In genomic region chr7:8003077-8003476, GRCh38 we compare ENCODE assay signal across 20 cellular contexts. TPM values are rescaled to one million over a fixed set of nuclear protein-coding genes. Genes with fewer than 3 reads are reported as not detected.
DNase-seq lines count a peak whose midpoint lies in the region; ATAC-seq lines count a peak whose summit lies in the region.
"Had no signal": no experiment of that assay in that cellular context is flagged by ENCODE, and none has a peak within 500 bp of the region (broad histone marks: within the 10 kb centered on the region; RNA-seq: fewer than 3 reads in every experiment).

No MANE protein-coding gene starts in this region.

- no peak for DNase-seq in CD4-positive, CD25-positive, alpha-beta regulatory T cell
- DNase-seq in CD4-positive, alpha-beta memory T cell = no peak
- DNase-seq in T-cell (no peak), naive B cell (no peak), NCI-H526 treated with DMSO at 0.1 percent for 48 hours (lab: John Stamatoyannopoulos, UW) (no peak), NCI-H2107 (lab: John Stamatoyannopoulos, UW) (no peak)
- DNase-seq: ACHN, C1 segment of cervical spinal cord, GF-D8, GOT3, NCI-H1417 treated with DMSO at 0.1 percent for 48 hours, NCI-H187 treated with DMSO at 0.1 percent for 48 hours, NCI-H345, NCI-H69, OCI-M1, SHP77 had no signal

- H3K27me3 Mint-ChIP-seq in CD4-positive, CD25-positive, alpha-beta regulatory T cell = no peaks in the 10 kb centered on the region
- no peaks in the 10 kb centered on the region for H3K27me3 Mint-ChIP-seq in CD4-positive, alpha-beta memory T cell
- H3K27me3 Mint-ChIP-seq in T-cell (no peaks in the 10 kb centered on the region), naive B cell (no peaks in the 10 kb centered on the region)

- peaks cover 0 to 7% of the 10 kb centered on the region in 2 experiments for H3K9me3 ChIP-seq in CD4-positive, CD25-positive, alpha-beta regulatory T cell (ENCODE audit: control insufficient read depth in 2 of 2, low read length in 2 of 2)
- H3K9me3 ChIP-seq in CD4-positive, alpha-beta memory T cell (ENCODE audit: control insufficient read depth in 1 of 2, low read length in 2 of 2) = no peaks in the 10 kb centered on the region

- no peaks in the 10 kb centered on the region for H3K27me3 ChIP-seq in CD4-positive, CD25-positive, alpha-beta regulatory T cell (ENCODE audit: control insufficient read depth, insufficient read depth, low read length)
- H3K27me3 ChIP-seq in CD4-positive, alpha-beta memory T cell (ENCODE audit: insufficient read depth, low read length) = no peaks in the 10 kb centered on the region

- peak overlapping the region; percentile 20 to 85 (median 43) for H3K27ac Mint-ChIP-seq in CD4-positive, CD25-positive, alpha-beta regulatory T cell
- H3K27ac Mint-ChIP-seq in CD4-positive, alpha-beta memory T cell = peak overlapping the region in 5 of 7 donors; percentile 9 to 67 (median 32)
- H3K27ac Mint-ChIP-seq in T-cell (peak overlapping the region; percentile 0 to 73), naive B cell (peak overlapping the region in 4 of 6 donors; percentile 0 to 41 (median 12))

- peaks cover 3% of the 10 kb centered on the region for H3K4me1 ChIP-seq in CD4-positive, CD25-positive, alpha-beta regulatory T cell (ENCODE audit: control insufficient read depth, insufficient read depth, low read length, poor library complexity, severe bottlenecking)
- H3K4me1 ChIP-seq in CD4-positive, alpha-beta memory T cell (ENCODE audit: insufficient read depth, low read length) = no peaks in the 10 kb centered on the region

- H3K4me3 ChIP-seq in CD4-positive, CD25-positive, alpha-beta regulatory T cell (ENCODE audit: low read depth, low read length) = no peak overlapping the region
- no peak overlapping the region for H3K4me3 ChIP-seq in CD4-positive, alpha-beta memory T cell (ENCODE audit: low read length in 2 of 2)
- H3K4me3 ChIP-seq: SK-N-MC had no signal

- H3K4me3 Mint-ChIP-seq in CD4-positive, CD25-positive, alpha-beta regulatory T cell = no peak overlapping the region
- peak overlapping the region in 1 of 8 donors; percentile 11 for H3K4me3 Mint-ChIP-seq in CD4-positive, alpha-beta memory T cell
- H3K4me3 Mint-ChIP-seq in T-cell (no peak overlapping the region), naive B cell (no peak overlapping the region)

- POLR2A ChIA-PET in CD4-positive, alpha-beta memory T cell (lab: Charles Lee; ENCODE audit: partially characterized antibody) = no interaction called here
- POLR2A ChIA-PET in T-cell (lab: Charles Lee) = no interaction called here

- peaks cover 48% of the 10 kb centered on the region for H3K36me3 Mint-ChIP-seq in CD4-positive, CD25-positive, alpha-beta regulatory T cell
- H3K36me3 Mint-ChIP-seq in CD4-positive, alpha-beta memory T cell = peaks cover 46 to 50% of the 10 kb centered on the region in 2 donors
- H3K36me3 Mint-ChIP-seq in T-cell (peaks cover 48% of the 10 kb centered on the region), naive B cell (peaks cover 16% of the 10 kb centered on the region in 2 donors)

- peaks cover 0 to 16% (median 3%) of the 10 kb centered on the region in 7 donors for H3K9me3 Mint-ChIP-seq in CD4-positive, CD25-positive, alpha-beta regulatory T cell
- H3K9me3 Mint-ChIP-seq in CD4-positive, alpha-beta memory T cell = peaks cover 0 to 24% (median 17%) of the 10 kb centered on the region in 8 donors
- H3K9me3 Mint-ChIP-seq in T-cell (peaks cover 0 to 19% (median 9%) of the 10 kb centered on the region in 3 donors), naive B cell (peaks cover 0 to 23% (median 18%) of the 10 kb centered on the region in 7 donors)

- peaks cover 38% of the 10 kb centered on the region for H3K36me3 ChIP-seq in CD4-positive, CD25-positive, alpha-beta regulatory T cell (ENCODE audit: control insufficient read depth, insufficient read depth, low read length)
- H3K36me3 ChIP-seq in CD4-positive, alpha-beta memory T cell (ENCODE audit: insufficient read depth, low read length) = peaks cover 23% of the 10 kb centered on the region

- CTCF ChIA-PET in CD4-positive, alpha-beta memory T cell (lab: Charles Lee; ENCODE audit: partially characterized antibody) = no interaction called here
- CTCF ChIA-PET in T-cell (lab: Charles Lee) = interaction anchor here in 1 of 2 donors (1.1 kb wide), 1 partner anchor 36 kb away, joined by 3 read pairs; no protein-coding TSS in a partner anchor

- intact Hi-C loops in CD4-positive, alpha-beta memory T cell (cut with micrococcal nuclease) = loop anchor here (2.0 kb wide), 1 partner anchor 14 kb away; no protein-coding TSS in a partner anchor

- H3K4me1 Mint-ChIP-seq in CD4-positive, CD25-positive, alpha-beta regulatory T cell = peaks cover 11 to 50% (median 24%) of the 10 kb centered on the region in 4 donors
- peaks cover 7 to 21% (median 17%) of the 10 kb centered on the region in 4 donors for H3K4me1 Mint-ChIP-seq in CD4-positive, alpha-beta memory T cell
- H3K4me1 Mint-ChIP-seq in T-cell (peaks cover 10 to 19% (median 19%) of the 10 kb centered on the region in 3 donors), naive B cell (peaks cover 7 to 15% (median 12%) of the 10 kb centered on the region in 3 donors)

- H3K27ac ChIP-seq in CD4-positive, CD25-positive, alpha-beta regulatory T cell (ENCODE audit: insufficient read depth, low read length, poor library complexity, severe bottlenecking) = no peak overlapping the region
- no peak overlapping the region for H3K27ac ChIP-seq in CD4-positive, alpha-beta memory T cell (ENCODE audit: low read depth, low read length)
- H3K27ac ChIP-seq: SK-N-MC had no signal

- no peak for ATAC-seq in CD4-positive, CD25-positive, alpha-beta regulatory T cell (ENCODE audit: low read depth in 2 of 2)
- ATAC-seq in T-cell (replicated peaks in 1 of 4) = no peak
- ATAC-seq in naive B cell (ENCODE audit: low read depth in 2 of 2) = no peak
- ATAC-seq in HG02938 (IDR thresholded peaks at IDR 0.05; ENCODE audit: unreplicated experiment) = no peak
- ATAC-seq in GM21515 (IDR thresholded peaks at IDR 0.05; ENCODE audit: unreplicated experiment) = no peak
- ATAC-seq: HepG2 had no signal

RNA-seq across cellular contexts. Expression of gene GLCCI1, which starts 34.5 kb away (rescaled TPM):
- total RNA-seq in CD4-positive, CD25-positive, alpha-beta regulatory T cell = 88.1 TPM
- 10 to 100 TPM; 12.6 to 36.7 (median 23.7) TPM for polyA plus RNA-seq in CD4-positive, CD25-positive, alpha-beta regulatory T cell
- total RNA-seq in CD4-positive, alpha-beta memory T cell = 10 to 100 TPM; 46.7 to 49.7 TPM
- 10 to 100 TPM; 10.4 to 21.9 TPM for polyA plus RNA-seq in CD4-positive, alpha-beta memory T cell
- total RNA-seq in T-cell = 10 to 100 TPM; 30.6 to 51.5 (median 38.0) TPM
- 10 to 100 TPM; 17.2 to 35.4 (median 20.9) TPM for polyA plus RNA-seq in naive B cell (ENCODE audit: low read depth in 6 of 6)
